23 cellular contexts compared by ENCODE assay signal in genomic region chr3:64449026-64449425, GRCh38.
DNase-seq lines count a peak whose midpoint lies in the region; ATAC-seq, FAIRE-seq and TF ChIP-seq lines count a peak whose summit lies in the region.
"Had no signal": no experiment of that assay in that cellular context is flagged by ENCODE, and none has a peak within 500 bp of the region (broad histone marks: within the 10 kb centered on the region; RNA-seq: fewer than 3 reads in every experiment).

No MANE protein-coding gene starts in this region.

- BruUV-seq in GM12878 (replicated peaks; lab: Mats Ljungman, UMichigan) (no TSS peak), OCI-LY7 (replicated peaks; lab: Mats Ljungman, UMichigan) (no TSS peak)

- no peak for FAIRE-seq in GM12878 (lab: Jason Lieb, UNC)
- FAIRE-seq: GM12891 had no signal

- ATAC-seq in GM18858 (IDR thresholded peaks at IDR 0.05; ENCODE audit: unreplicated experiment) (peak; percentile 64), GM21529 (IDR thresholded peaks at IDR 0.05; ENCODE audit: unreplicated experiment) (peak; percentile 50), HG02973 (IDR thresholded peaks at IDR 0.05; ENCODE audit: unreplicated experiment) (peak; percentile 67), GM12878 (peak; percentile 74)
- ATAC-seq: naive thymus-derived CD4-positive, alpha-beta T cell; PC-3 had no signal

- no peak overlapping the region for H3K9ac ChIP-seq in GM12878 (ENCODE audit: control insufficient read depth, insufficient read depth, low read length)

- POLR2A ChIA-PET in GM12878 (lab: Charles Lee) (interaction anchor here (0.5 to 1.7 kb wide), 7 partner anchors 8 to 1086 kb away, joined by 3 to 13 read pairs (median 3); partner anchors contain the start of gene SCAANT1), OCI-LY7 (lab: Charles Lee) (interaction anchor here (0.7 kb wide), 2 partner anchors 11 to 887 kb away, joined by 6 to 10 read pairs; no protein-coding TSS in a partner anchor)

- no peak overlapping the region for H3K4me3 ChIP-seq in GM12878
- no peak overlapping the region for H3K4me3 ChIP-seq in OCI-LY7 (ENCODE audit: low read depth, low read length, poor library complexity, severe bottlenecking)
- H3K4me3 ChIP-seq: left ventricle myocardium inferior, thyroid gland had no signal

- H3K9me2 ChIP-seq in OCI-LY7 (ENCODE audit: insufficient read depth, low read length): no peaks in the 10 kb centered on the region

- DNase-seq in GM12878 (ENCODE audit: low read depth, low spot score) (peak; percentile 39), OCI-LY7 (ENCODE audit: low spot score) (no peak), superior temporal gyrus (ENCODE audit: extremely low spot score) (no peak), SW 1271 (lab: John Stamatoyannopoulos, UW) (no peak)
- DNase-seq: CD4-positive, alpha-beta memory T cell; erythroblast; foreskin fibroblast; Kasumi-1; left ventricle myocardium inferior; naive thymus-derived CD4-positive, alpha-beta T cell; NCI-H1048; NCI-H2029; NCI-H82; occipital lobe; PC-3; Right ventricle myocardium superior; stimulated activated CD4-positive, alpha-beta T cell treated with anti-CD3 and anti-CD28 coated beads, Interleukin-2, amount 100 ng/mL, for 48 hours; stimulated activated naive CD4-positive, alpha-beta T cell; thyroid gland had no signal

- no peaks in the 10 kb centered on the region for H3K79me2 ChIP-seq in GM12878 (ENCODE audit: control insufficient read depth, insufficient read depth, low read length)
- no peaks in the 10 kb centered on the region for H3K79me2 ChIP-seq in OCI-LY7 (ENCODE audit: insufficient read depth, low read depth, low read length)

- H4K20me1 ChIP-seq in GM12878 (ENCODE audit: control insufficient read depth, insufficient read depth) (no peaks in the 10 kb centered on the region), OCI-LY7 (ENCODE audit: insufficient read depth, low read length) (no peaks in the 10 kb centered on the region)

- H3K9me3 ChIP-seq in GM12878 (replicated peaks; ENCODE audit: control insufficient read depth, insufficient read depth, low read length) (no peaks in the 10 kb centered on the region), OCI-LY7 (ENCODE audit: low read length) (no peaks in the 10 kb centered on the region)
- H3K9me3 ChIP-seq: left ventricle myocardium inferior, thyroid gland had no signal

- peaks cover 4% of the 10 kb centered on the region for H3K4me1 ChIP-seq in GM12878 (ENCODE audit: control insufficient read depth, insufficient read depth, low read length)
- no peaks in the 10 kb centered on the region for H3K4me1 ChIP-seq in OCI-LY7 (ENCODE audit: insufficient read depth, low read length, poor library complexity, severe bottlenecking)

- RAD21 ChIA-PET in GM12878 (lab: Charles Lee; ENCODE audit: unreplicated experiment): interaction anchor here (0.7 to 2.8 kb wide), 11 partner anchors 9 to 509 kb away, joined by 3 to 29 read pairs (median 5); no protein-coding TSS in a partner anchor

- TF ChIP-seq CTCF in GM12878 (IDR thresholded peaks at IDR 0.05 in 2 of 3, conservative IDR thresholded peaks at IDR 0.05 in 1 of 3; ENCODE audit: control insufficient read depth in 2 of 3, extremely low read depth in 1 of 3, insufficient read depth in 1 of 3, low read depth in 3 of 3, low read length in 3 of 3): no peak
- no peak for TF ChIP-seq CTCF in OCI-LY7 (conservative IDR thresholded peaks at IDR 0.05; ENCODE audit: low read length)

- SMC1A ChIA-PET in GM12878 (lab: Charles Lee; ENCODE audit: uncharacterized antibody, unreplicated experiment): interaction anchor here (0.8 to 6.9 kb wide), 9 partner anchors 10 to 418 kb away, joined by 3 to 59 read pairs (median 10); no protein-coding TSS in a partner anchor

- CTCF ChIA-PET in GM12878 (lab: Yijun Ruan, JAX): interaction anchor here (0.9 to 9.9 kb wide), 5 partner anchors 16 to 99 kb away, joined by 3 to 95 read pairs (median 3); no protein-coding TSS in a partner anchor
- CTCF ChIA-PET in OCI-LY7 (lab: Charles Lee; ENCODE audit: unreplicated experiment): no interaction called here

- H3K27me3 ChIP-seq in GM12878 (replicated peaks in 1 of 2; ENCODE audit: control insufficient read depth in 2 of 2, insufficient read depth in 2 of 2, low read length in 1 of 2): peaks cover 0 to 5% of the 10 kb centered on the region in 2 experiments; a peak in 2 of 4 replicates
- H3K27me3 ChIP-seq: thyroid gland had no signal

- peak in 1 of 2 experiments; percentile 47; a peak in 1 of 4 replicates for TF ChIP-seq EP300 in GM12878 (IDR thresholded peaks at IDR 0.05; ENCODE audit: borderline replicate concordance in 1 of 2, control insufficient read depth in 1 of 2, low read depth in 2 of 2, low read length in 2 of 2)

- no peak for TF ChIP-seq POLR2A in GM12878 (IDR thresholded peaks at IDR 0.05; ENCODE audit: low read depth, low read length)

- TF ChIP-seq RAD21 in GM12878 (IDR thresholded peaks at IDR 0.05; ENCODE audit: insufficient read depth, low read depth, low read length): 0 out of 2 replicates have a peak, but pooled peaks have one; percentile 4

- 2% methylated on average over 2 of the region's 2 CpGs for WGBS in GM12878 (ENCODE audit: insufficient coverage, insufficient replicate concordance, low lambda C conversion rate, missing lambda C conversion rate)

- no peak overlapping the region for H2AFZ ChIP-seq in GM12878 (ENCODE audit: control insufficient read depth, low read depth, low read length)
- no peak overlapping the region for H2AFZ ChIP-seq in OCI-LY7 (ENCODE audit: low read length)

- H3K4me2 ChIP-seq in GM12878 (ENCODE audit: control insufficient read depth, insufficient read depth) (0 out of 2 replicates have a peak overlapping the region, but pooled peaks have one; percentile 8), OCI-LY7 (ENCODE audit: low read length) (no peak overlapping the region)

- H3K27ac ChIP-seq in GM12878 (ENCODE audit: control insufficient read depth, insufficient read depth) (no peak overlapping the region; the same call in 1 of the 2 replicates), OCI-LY7 (ENCODE audit: low read depth, low read length, poor library complexity, severe bottlenecking) (no peak overlapping the region)
- H3K27ac ChIP-seq: left ventricle myocardium inferior, thyroid gland had no signal

- in situ Hi-C loops in GM12878 (cut with MboI): no loop called here

- intact Hi-C loops in GM12878 (cut with micrococcal nuclease; ENCODE audit: unreplicated experiment) (no loop called here), OCI-LY7 (cut with micrococcal nuclease; ENCODE audit: unreplicated experiment) (no loop called here)

- H3K36me3 ChIP-seq in GM12878 (ENCODE audit: control insufficient read depth in 2 of 2, insufficient read depth in 2 of 2, low read length in 1 of 2) (no peaks in the 10 kb centered on the region), OCI-LY7 (ENCODE audit: insufficient read depth, low read length) (no peaks in the 10 kb centered on the region)
- H3K36me3 ChIP-seq: left ventricle myocardium inferior, thyroid gland had no signal

TF ChIP-seq in GM12878, 131 proteins besides CTCF, POLR2A, EP300 and RAD21 (continues in another document):
- TF ChIP-seq SUPT20H (IDR thresholded peaks at IDR 0.05; ENCODE audit: borderline replicate concordance, control insufficient read depth, low read depth, low read length) (no peak), KAT2A (conservative IDR thresholded peaks at IDR 0.05; ENCODE audit: control insufficient read depth, low read depth, low read length) (no peak), ZBTB40 (IDR thresholded peaks at IDR 0.05; ENCODE audit: borderline replicate concordance) (no peak), SREBF2 (IDR thresholded peaks at IDR 0.05; ENCODE audit: low read length) (no peak), ZSCAN29 (IDR thresholded peaks at IDR 0.05) (no peak), YY1 (IDR thresholded peaks at IDR 0.05; ENCODE audit: low read depth, low read length) (no peak), SKIL (IDR thresholded peaks at IDR 0.05; ENCODE audit: low read depth, poor library complexity, severe bottlenecking) (no peak)
